8 cellular contexts compared by ENCODE assay signal in the genomic region with DNA sequence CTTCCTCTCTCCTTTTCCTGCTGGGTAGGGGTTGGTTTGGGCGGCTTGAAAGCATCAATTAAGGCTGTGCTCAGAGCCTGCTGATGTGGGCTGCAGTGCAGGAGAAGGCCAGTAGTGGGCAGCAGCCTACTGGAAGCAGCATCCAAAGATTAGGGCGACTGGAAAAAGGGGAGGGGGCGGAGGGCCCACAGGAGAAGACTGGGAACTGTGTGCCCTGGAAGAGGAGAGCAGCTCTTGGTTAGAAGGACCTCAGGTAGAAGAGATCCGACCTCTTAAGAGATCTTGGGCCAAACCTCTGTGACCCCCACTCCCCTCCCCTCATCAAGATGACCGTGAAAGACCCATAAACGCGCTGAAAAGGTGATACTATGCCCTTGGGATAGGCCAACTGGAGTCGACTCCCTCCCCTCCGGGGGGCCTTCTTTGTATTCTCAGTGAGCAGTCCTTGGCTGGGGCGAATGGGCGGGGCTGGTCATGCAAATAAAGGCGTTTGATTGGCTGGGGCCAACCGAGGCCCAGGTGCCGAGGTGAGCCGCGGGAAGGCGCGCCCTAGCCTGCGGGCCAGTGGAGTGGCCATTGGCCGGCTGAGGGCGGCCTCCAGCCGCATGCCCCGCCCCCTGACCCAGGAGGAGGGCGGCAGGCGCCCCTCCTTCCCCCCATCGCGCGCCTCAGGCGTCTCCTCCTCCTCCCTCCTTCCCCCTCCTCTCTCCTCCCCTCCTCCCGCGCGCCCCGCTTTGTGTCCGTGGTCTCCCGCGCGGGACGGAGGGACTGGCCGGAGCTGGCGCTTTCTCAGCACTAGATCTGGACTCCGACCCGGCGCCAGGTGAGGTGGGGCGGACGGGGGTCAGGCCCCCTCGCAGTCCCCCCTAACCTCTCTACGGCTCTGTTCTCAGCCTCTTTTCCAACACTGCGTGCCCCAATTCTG. TPM values are rescaled to one million over a fixed set of nuclear protein-coding genes. Genes with fewer than 3 reads are reported as not detected.
DNase-seq lines count a peak whose midpoint lies in the region; ATAC-seq lines count a peak whose summit lies in the region.

No MANE protein-coding gene starts in this region.

- H3K4me3 Mint-ChIP-seq in activated CD4-positive, alpha-beta T cell treated with anti-CD3 and anti-CD28 coated beads, Interleukin-2, amount 10 ng/mL, durations not matched to agents 24 days and 14 days: peak overlapping the region; percentile 94
- peak overlapping the region; percentile 87 to 93 for H3K4me3 Mint-ChIP-seq in stimulated activated naive CD8-positive, alpha-beta T cell treated with anti-CD3 and anti-CD28 coated beads, Interleukin-15, amount 100 ng/mL, for 72 hours

- H3K36me3 ChIP-seq in ectodermal cell (ENCODE audit: control insufficient read depth, insufficient read depth, low read length) (no peaks in the 10 kb centered on the region), mesodermal cell (ENCODE audit: control insufficient read depth, insufficient read depth, low read length) (peaks cover 3% of the 10 kb centered on the region)

- peak; percentile 52 for ATAC-seq in HG03097 (IDR thresholded peaks at IDR 0.05; ENCODE audit: low FRiP score, unreplicated experiment)
- peak; percentile 77 for ATAC-seq in stimulated activated naive CD8-positive, alpha-beta T cell treated with anti-CD3 and anti-CD28 coated beads, Interleukin-15, amount 100 ng/mL, for 72 hours

- H3K4me1 ChIP-seq in ectodermal cell (ENCODE audit: control insufficient read depth, insufficient read depth, low read length) (no peaks in the 10 kb centered on the region), mesodermal cell (ENCODE audit: control insufficient read depth, insufficient read depth, low read length, poor library complexity, severe bottlenecking) (no peaks in the 10 kb centered on the region)

- peaks cover 10% of the 10 kb centered on the region for H3K36me3 Mint-ChIP-seq in activated CD4-positive, alpha-beta T cell treated with anti-CD3 and anti-CD28 coated beads, Interleukin-2, amount 10 ng/mL, durations not matched to agents 24 days and 14 days (ENCODE audit: low read depth)

- H3K4me3 ChIP-seq in ectodermal cell (ENCODE audit: insufficient read depth, low read depth, low read length): peak overlapping the region; percentile 64
- peak overlapping the region; percentile 57 for H3K4me3 ChIP-seq in mesodermal cell (ENCODE audit: extremely low read depth, insufficient read depth, low read length, poor library complexity, severe bottlenecking)

- WGBS in ectodermal cell, 2 experiments: 0 to 1% methylated on average over 43 to 47 of the region's 48 CpGs
- WGBS in mesodermal cell (ENCODE audit: insufficient coverage in 2 of 2), 2 experiments: 0% methylated on average over 15 of the region's 48 CpGs; no CpG with 5 or more reads in 1 of the 2 experiments

- DNase-seq in NCI-H524 (lab: John Stamatoyannopoulos, UW) (peak; percentile 17 to 39), NCI-H524 treated with DMSO at 0.1 percent for 48 hours (lab: John Stamatoyannopoulos, UW) (no peak), NCI-H2227 treated with DMSO at 0.1 percent for 48 hours (lab: John Stamatoyannopoulos, UW) (peak; percentile 93)
- DNase-seq in activated CD4-positive, alpha-beta T cell treated with anti-CD3 and anti-CD28 coated beads, Interleukin-2, amount 10 ng/mL, durations not matched to agents 24 days and 14 days: peak; percentile 91
- DNase-seq in stimulated activated naive CD8-positive, alpha-beta T cell treated with anti-CD3 and anti-CD28 coated beads, Interleukin-15, amount 100 ng/mL, for 72 hours: peak; percentile 72 to 85

- no peaks in the 10 kb centered on the region for H3K27me3 ChIP-seq in ectodermal cell (ENCODE audit: control insufficient read depth, insufficient read depth, low read length, poor library complexity, severe bottlenecking)

- peak overlapping the region; percentile 98 for H3K27ac Mint-ChIP-seq in activated CD4-positive, alpha-beta T cell treated with anti-CD3 and anti-CD28 coated beads, Interleukin-2, amount 10 ng/mL, durations not matched to agents 24 days and 14 days
- peak overlapping the region; percentile 95 to 98 for H3K27ac Mint-ChIP-seq in stimulated activated naive CD8-positive, alpha-beta T cell treated with anti-CD3 and anti-CD28 coated beads, Interleukin-15, amount 100 ng/mL, for 72 hours

- no peaks in the 10 kb centered on the region for H3K9me3 Mint-ChIP-seq in activated CD4-positive, alpha-beta T cell treated with anti-CD3 and anti-CD28 coated beads, Interleukin-2, amount 10 ng/mL, durations not matched to agents 24 days and 14 days
- H3K9me3 Mint-ChIP-seq in stimulated activated naive CD8-positive, alpha-beta T cell treated with anti-CD3 and anti-CD28 coated beads, Interleukin-15, amount 100 ng/mL, for 72 hours: no peaks in the 10 kb centered on the region

- H3K9me3 ChIP-seq in ectodermal cell (ENCODE audit: control insufficient read depth, low read length) (no peaks in the 10 kb centered on the region), mesodermal cell (ENCODE audit: control insufficient read depth, low read length) (no peaks in the 10 kb centered on the region)

- intact Hi-C loops in activated CD4-positive, alpha-beta T cell treated with anti-CD3 and anti-CD28 coated beads, Interleukin-2, amount 10 ng/mL, durations not matched to agents 24 days and 14 days (cut with micrococcal nuclease): loop anchor here (2.0 to 10.0 kb wide), 4 partner anchors 98 to 910 kb away; a partner anchor contains a TSS

- H3K27ac ChIP-seq in ectodermal cell (ENCODE audit: insufficient read depth, low read depth, low read length, poor library complexity, severe bottlenecking) (peak overlapping the region; percentile 83), mesodermal cell (ENCODE audit: low read depth, low read length, severe bottlenecking) (peak overlapping the region; percentile 69)

- no peaks in the 10 kb centered on the region for H3K27me3 Mint-ChIP-seq in activated CD4-positive, alpha-beta T cell treated with anti-CD3 and anti-CD28 coated beads, Interleukin-2, amount 10 ng/mL, durations not matched to agents 24 days and 14 days
- H3K27me3 Mint-ChIP-seq in stimulated activated naive CD8-positive, alpha-beta T cell treated with anti-CD3 and anti-CD28 coated beads, Interleukin-15, amount 100 ng/mL, for 72 hours: no peaks in the 10 kb centered on the region

- H3K4me1 Mint-ChIP-seq in activated CD4-positive, alpha-beta T cell treated with anti-CD3 and anti-CD28 coated beads, Interleukin-2, amount 10 ng/mL, durations not matched to agents 24 days and 14 days: peaks cover 35% of the 10 kb centered on the region
- peaks cover 51% of the 10 kb centered on the region for H3K4me1 Mint-ChIP-seq in stimulated activated naive CD8-positive, alpha-beta T cell treated with anti-CD3 and anti-CD28 coated beads, Interleukin-15, amount 100 ng/mL, for 72 hours

RNA-seq across cellular contexts. Expression of a gene that starts 10.1 kb away (rescaled TPM):
- total RNA-seq in activated CD4-positive, alpha-beta T cell treated with anti-CD3 and anti-CD28 coated beads, Interleukin-2, amount 10 ng/mL, durations not matched to agents 24 days and 14 days: 31.9 and 41.1 TPM in 2 replicates
- 54.9 TPM for polyA plus RNA-seq in ectodermal cell (2013, experiment 1 of 4)
- 52.7 TPM for polyA plus RNA-seq in ectodermal cell (2013, experiment 2 of 4)
- polyA plus RNA-seq in ectodermal cell (2013, experiment 3 of 4): 29.3 TPM
- polyA plus RNA-seq in ectodermal cell (2013, experiment 4 of 4): 32.3 TPM
- polyA plus RNA-seq in mesodermal cell (2013, experiment 1 of 2): 22.7 TPM
- 26.9 TPM for polyA plus RNA-seq in mesodermal cell (2013, experiment 2 of 2)

RNA-seq across cellular contexts. Expression of a gene that starts 31.6 kb away (rescaled TPM):
- total RNA-seq in activated CD4-positive, alpha-beta T cell treated with anti-CD3 and anti-CD28 coated beads, Interleukin-2, amount 10 ng/mL, durations not matched to agents 24 days and 14 days: 0.12 and 0.19 TPM in 2 replicates
- polyA plus RNA-seq in ectodermal cell (2013, experiment 1 of 4): 7.3 TPM
- polyA plus RNA-seq in ectodermal cell (2013, experiment 2 of 4): 9.1 TPM
- 9.6 TPM for polyA plus RNA-seq in ectodermal cell (2013, experiment 3 of 4)
- 12.4 TPM for polyA plus RNA-seq in ectodermal cell (2013, experiment 4 of 4)
- polyA plus RNA-seq in mesodermal cell (2013, experiment 1 of 2): 0.59 TPM
- 0.30 TPM for polyA plus RNA-seq in mesodermal cell (2013, experiment 2 of 2)
